ENCODE assay signal across 1 cellular context in genomic region chr6:11379805-11380204, GRCh38.
TF ChIP-seq lines count a peak whose summit lies in the region.

No MANE protein-coding gene starts in this region.

TF ChIP-seq in GM12878, 131 proteins besides CTCF, POLR2A, EP300 and RAD21:
- TF ChIP-seq IKZF2 (IDR thresholded peaks at IDR 0.05) = 0 out of 4 replicates have a peak, but pooled peaks of 1 of the 2 experiments have one; percentile 10
- TF ChIP-seq MLLT1 (IDR thresholded peaks at IDR 0.05) = peak; percentile 98
- TF ChIP-seq ZBTB40 (IDR thresholded peaks at IDR 0.05; ENCODE audit: borderline replicate concordance) = peak; percentile 29; the same call in 1 of the 2 replicates
- no peak for TF ChIP-seq HDAC6 (IDR thresholded peaks at IDR 0.05; ENCODE audit: unreplicated experiment)
- TF ChIP-seq HDGF (IDR thresholded peaks at IDR 0.05) = no peak
